Comparison of ENCODE assay signal across 9 cellular contexts in the genomic region with DNA sequence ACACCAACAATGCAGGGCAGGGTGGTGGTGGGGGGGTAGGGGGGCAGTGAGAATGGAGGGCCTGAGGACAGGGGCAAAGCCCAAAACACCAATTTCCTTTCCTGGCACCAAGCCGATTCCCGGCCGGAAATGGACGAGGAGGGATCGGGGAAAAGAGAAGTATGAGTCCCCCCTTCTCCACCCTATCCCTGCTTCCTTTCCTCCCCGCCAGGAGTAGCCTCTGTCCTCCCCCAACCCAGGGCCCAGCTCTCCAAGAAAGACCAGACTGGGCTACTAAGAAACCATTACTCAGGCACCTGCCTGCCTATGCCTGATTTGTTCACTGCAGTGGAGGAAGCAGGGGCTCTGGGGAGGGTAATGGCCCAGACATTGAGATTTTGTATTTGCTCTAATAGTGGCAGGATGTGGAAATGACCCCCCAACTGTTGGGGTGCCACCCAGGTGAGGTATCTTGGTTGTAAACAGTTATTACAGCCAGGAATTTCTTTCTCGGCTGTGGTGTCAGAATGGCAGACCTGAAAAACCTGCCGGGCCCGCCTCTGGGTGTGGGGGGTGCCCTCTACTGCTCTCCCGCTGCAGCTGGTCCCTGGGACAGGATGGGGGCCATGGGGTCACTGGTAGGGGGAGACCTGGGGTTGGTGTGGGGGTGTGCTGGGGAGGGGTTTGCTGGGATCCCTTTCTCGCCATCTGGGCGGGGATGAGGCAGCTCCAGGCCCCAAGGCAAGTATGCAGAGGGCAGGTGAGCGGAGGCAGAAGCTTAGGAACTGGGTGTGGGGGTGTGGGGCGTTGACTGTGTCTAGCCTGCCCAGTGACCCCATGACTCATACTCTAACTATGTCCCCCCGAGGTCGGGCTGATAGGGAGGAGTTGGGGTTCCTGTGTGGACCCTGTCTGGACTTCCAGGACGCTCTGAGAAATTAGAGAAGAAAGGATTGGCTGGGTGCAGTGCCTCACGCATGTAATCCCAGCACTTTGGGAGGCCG. TPM values are rescaled to one million over a fixed set of nuclear protein-coding genes. Genes with fewer than 3 reads are reported as not detected.
DNase-seq lines count a peak whose midpoint lies in the region; ATAC-seq and TF ChIP-seq lines count a peak whose summit lies in the region.
"Had no signal": no experiment of that assay in that cellular context is flagged by ENCODE, and none has a peak within 500 bp of the region (broad histone marks: within the 10 kb centered on the region; RNA-seq: fewer than 3 reads in every experiment).

No MANE protein-coding gene starts in this region.

- peak overlapping the region; percentile 93 for H3K27ac ChIP-seq in hepatocyte

- peaks cover 4% of the 10 kb centered on the region for H3K79me2 ChIP-seq in hepatocyte

- H3K9me2 ChIP-seq in hepatocyte (replicated peaks; ENCODE audit: insufficient read depth), result no peaks in the 10 kb centered on the region

- TF ChIP-seq CTCF in hepatocyte (IDR thresholded peaks at IDR 0.05; ENCODE audit: poor library complexity), result no peak
- TF ChIP-seq CTCF in retinal pigment epithelial cell (conservative IDR thresholded peaks at IDR 0.05; ENCODE audit: low read depth, low read length), result no peak

- H3K9me3 ChIP-seq in hepatocyte (ENCODE audit: low read depth), result no peaks in the 10 kb centered on the region

- H3K4me2 ChIP-seq in hepatocyte, result peak overlapping the region; percentile 66

- WGBS in hepatocyte (ENCODE audit: low lambda C conversion rate, missing lambda C conversion rate), result 44% methylated on average over 12 of the region's 19 CpGs

- peak; percentile 47 for DNase-seq in NCI-H226
- peak; percentile 61 for DNase-seq in hepatocyte (ENCODE audit: low spot score)
- no peak for DNase-seq in retinal pigment epithelial cell (ENCODE audit: low read depth)
- no peak for DNase-seq in dermis blood vessel endothelial cell
- no peak for DNase-seq in NK-92 (lab: John Stamatoyannopoulos, UW; ENCODE audit: unreplicated experiment)
- DNase-seq: CD8-positive, alpha-beta T cell; NCI-H526 treated with DMSO at 0.1 percent for 48 hours; T-helper 1 cell had no signal

- H3K4me1 ChIP-seq in hepatocyte (ENCODE audit: insufficient read depth), result no peaks in the 10 kb centered on the region

- H3K27me3 ChIP-seq in hepatocyte, result no peaks in the 10 kb centered on the region

- H4K20me1 ChIP-seq in hepatocyte (ENCODE audit: insufficient read depth, poor library complexity, severe bottlenecking), result no peaks in the 10 kb centered on the region

- no peak for ATAC-seq in GM18858 (IDR thresholded peaks at IDR 0.05; ENCODE audit: unreplicated experiment)
- ATAC-seq: CD8-positive, alpha-beta T cell had no signal

- no peak overlapping the region for H2AFZ ChIP-seq in hepatocyte

- H3K36me3 ChIP-seq in hepatocyte (replicated peaks; ENCODE audit: insufficient read depth, low read depth), result no peaks in the 10 kb centered on the region

- peak overlapping the region; percentile 58 for H3K4me3 ChIP-seq in hepatocyte
- peak overlapping the region; percentile 28 for H3K4me3 ChIP-seq in retinal pigment epithelial cell (ENCODE audit: low read length)

RNA-seq across cellular contexts. Expression of a gene that starts 0.7 kb away (rescaled TPM):
- 5.1 and 7.0 TPM in 2 replicates for total RNA-seq in hepatocyte
- polyA plus RNA-seq in hepatocyte, result 19.1 and 19.3 TPM in 2 replicates
- 0.85 and 1.4 TPM in 2 replicates for total RNA-seq in dermis blood vessel endothelial cell

RNA-seq across cellular contexts. Expression of a gene that starts 14.3 kb away (rescaled TPM):
- total RNA-seq in hepatocyte (4.1 and 6.7 TPM in 2 replicates), dermis blood vessel endothelial cell (2.7 and 5.5 TPM in 2 replicates)
- polyA plus RNA-seq in hepatocyte, result 59.7 and 76.9 TPM in 2 replicates

RNA-seq across cellular contexts. Expression of a gene that starts 16.3 kb away (rescaled TPM):
- total RNA-seq in hepatocyte, result 37.0 and 38.3 TPM in 2 replicates
- polyA plus RNA-seq in hepatocyte, result 59.8 and 80.0 TPM in 2 replicates
- total RNA-seq in dermis blood vessel endothelial cell, result 22.8 and 32.2 TPM in 2 replicates

RNA-seq across cellular contexts. Expression of a gene that starts 20.2 kb away (rescaled TPM):
- total RNA-seq in hepatocyte (59.6 and 69.5 TPM in 2 replicates), dermis blood vessel endothelial cell (26.2 and 27.9 TPM in 2 replicates)
- 67.7 and 74.7 TPM in 2 replicates for polyA plus RNA-seq in hepatocyte

RNA-seq across cellular contexts. Expression of a gene that starts 57.4 kb away (rescaled TPM):
- total RNA-seq in hepatocyte, result 17.8 and 20.2 TPM in 2 replicates
- 30.6 and 31.4 TPM in 2 replicates for polyA plus RNA-seq in hepatocyte
- 29.7 and 30.8 TPM in 2 replicates for total RNA-seq in dermis blood vessel endothelial cell

Comparison
In these comparisons a context has a peak if more than half of its experiments do, and no peak if none do; other contexts are left out.
1. DNase-seq: peak in NCI-H226 (single experiment) and hepatocyte (single experiment); none in retinal pigment epithelial cell (single experiment), dermis blood vessel endothelial cell (single experiment) and NK-92 (single experiment).